In the genomic region with DNA sequence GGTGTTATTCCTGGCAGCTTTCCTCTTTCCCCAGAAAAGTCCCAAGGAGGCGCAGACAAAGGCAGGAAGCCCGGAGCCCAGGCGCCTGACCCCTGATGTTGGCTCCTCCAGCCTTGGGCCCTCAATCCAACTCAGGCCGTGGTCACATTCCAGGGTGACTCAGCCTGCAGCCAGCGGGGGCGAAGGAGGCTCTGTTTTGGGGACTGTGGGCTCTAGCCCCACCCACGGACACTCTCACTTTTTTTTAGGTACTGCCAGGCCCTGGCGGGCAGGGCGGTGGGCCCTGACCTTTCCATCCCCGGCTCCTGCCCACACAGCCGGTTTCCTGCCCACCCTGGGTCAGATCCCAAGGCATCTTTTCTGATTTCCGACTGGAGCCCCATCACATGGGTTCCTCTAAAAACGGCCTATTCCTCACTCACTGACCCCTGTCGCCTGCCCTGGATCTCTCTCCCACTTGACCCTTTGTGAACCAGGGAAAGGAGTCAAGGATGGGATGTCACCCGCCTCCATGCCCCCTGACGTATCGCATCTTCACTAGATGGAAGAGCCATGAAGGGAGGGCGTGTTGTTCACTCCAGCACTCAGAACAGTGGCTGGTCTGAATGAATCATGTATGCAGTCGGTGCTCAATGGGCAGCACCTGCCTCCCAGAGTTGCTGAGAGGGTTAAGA, we compare ENCODE assay signal across 1 cellular context.
TF ChIP-seq lines count a peak whose summit lies in the region.

No MANE protein-coding gene starts in this region.

TF ChIP-seq in endothelial cell of umbilical vein, 7 proteins besides CTCF, POLR2A, EP300 and RAD21:
- TF ChIP-seq POLR2AphosphoS5 (IDR thresholded peaks at IDR 0.05; ENCODE audit: insufficient read depth, low read depth, low read length) (peak; percentile 93), JUN (IDR thresholded peaks at IDR 0.05; ENCODE audit: borderline replicate concordance, insufficient read depth, insufficient read length, low read depth) (peak; percentile 70), FOS (IDR thresholded peaks at IDR 0.05; ENCODE audit: borderline replicate concordance, insufficient read depth, low read length) (peak; percentile 93), GATA2 (IDR thresholded peaks at IDR 0.05; ENCODE audit: insufficient read depth, insufficient read length, low read depth, low read length) (peak; percentile 33), EZH2 (IDR thresholded peaks at IDR 0.05; ENCODE audit: borderline replicate concordance, low read depth, low read length, severe bottlenecking) (no peak), MYC (IDR thresholded peaks at IDR 0.05; ENCODE audit: low read depth, low read length) (no peak)
- TF ChIP-seq, protein P1, sequence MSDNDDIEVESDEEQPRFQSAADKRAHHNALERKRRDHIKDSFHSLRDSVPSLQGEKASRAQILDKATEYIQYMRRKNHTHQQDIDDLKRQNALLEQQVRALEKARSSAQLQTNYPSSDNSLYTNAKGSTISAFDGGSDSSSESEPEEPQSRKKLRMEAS (IDR thresholded peaks at IDR 0.05; ENCODE audit: insufficient read depth, insufficient read length), result peak; percentile 40
TF ChIP-seq in endothelial cell of umbilical vein: peak in this region for 5.
